In the genomic region with DNA sequence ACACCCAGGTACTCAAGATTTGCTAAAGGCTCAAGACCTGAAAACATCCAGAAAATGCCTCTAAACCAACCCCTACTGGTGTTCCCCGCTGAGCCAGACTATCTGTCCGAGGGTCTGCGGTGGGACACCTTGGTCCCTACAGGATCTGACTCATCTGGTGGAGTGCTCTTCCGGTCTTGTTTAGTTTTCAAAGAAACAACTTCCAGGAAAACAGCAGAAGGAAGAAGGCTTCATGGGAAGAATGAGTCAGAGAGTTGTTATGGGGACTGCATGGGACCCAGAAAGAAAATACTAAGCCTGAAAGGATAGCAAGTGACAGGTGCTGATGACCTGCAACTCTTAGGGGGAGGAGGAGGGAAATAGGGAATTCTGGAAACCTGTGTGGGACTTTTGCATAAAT, we compare ENCODE assay signal across 16 cellular contexts. TPM values are rescaled to one million over a fixed set of nuclear protein-coding genes. Genes with fewer than 3 reads are reported as not detected.
A peak's percentile ranks its signal among the peaks of the same experiment; 100 is the strongest.
DNase-seq lines count a peak whose midpoint lies in the region; ATAC-seq and TF ChIP-seq lines count a peak whose summit lies in the region.
"Had no signal": no experiment of that assay in that cellular context is flagged by ENCODE, and none has a peak within 500 bp of the region (broad histone marks: within the 10 kb centered on the region; RNA-seq: fewer than 3 reads in every experiment).

No MANE protein-coding gene starts in this region.

- H3K36me3 ChIP-seq in IMR-90 (ENCODE audit: control insufficient read depth, insufficient read depth, low read length) (no peaks in the 10 kb centered on the region), mucosa of rectum (ENCODE audit: control insufficient read depth in 2 of 2, insufficient read depth in 2 of 2, low read length in 2 of 2) (no peaks in the 10 kb centered on the region), Karpas-422 (ENCODE audit: insufficient read depth, low read length) (no peaks in the 10 kb centered on the region)

- no peak overlapping the region for H3K27ac ChIP-seq in IMR-90 (ENCODE audit: insufficient read depth, low read length)
- H3K27ac ChIP-seq in mucosa of rectum (ENCODE audit: low read depth in 2 of 2, low read length in 2 of 2) = peak overlapping the region; percentile 45 to 52
- H3K27ac ChIP-seq in Karpas-422 (ENCODE audit: low read length) = no peak overlapping the region
- H3K27ac ChIP-seq: 22Rv1 had no signal

- no peak overlapping the region for H3K23ac ChIP-seq in IMR-90 (ENCODE audit: low read depth, low read length)

- no peak overlapping the region; the same call in 1 of the 2 replicates for H3K14ac ChIP-seq in IMR-90 (replicated peaks; ENCODE audit: low read depth, low read length)

- no peak overlapping the region for H3K18ac ChIP-seq in IMR-90 (ENCODE audit: low read depth, low read length)

- no peaks in the 10 kb centered on the region; the same call in 1 of the 2 replicates for H3K4me1 ChIP-seq in IMR-90 (ENCODE audit: control insufficient read depth, insufficient read depth, low read length)
- peaks cover 24 to 29% of the 10 kb centered on the region in 2 donors for H3K4me1 ChIP-seq in mucosa of rectum (ENCODE audit: control insufficient read depth in 2 of 2, insufficient read depth in 2 of 2, low read length in 2 of 2)
- H3K4me1 ChIP-seq in Karpas-422 (ENCODE audit: low read length) = no peaks in the 10 kb centered on the region

- no peak overlapping the region for H3K9ac ChIP-seq in IMR-90 (ENCODE audit: low read depth, low read length)
- peak overlapping the region in 1 of 2 donors; percentile 3 for H3K9ac ChIP-seq in mucosa of rectum (ENCODE audit: low read depth in 1 of 2, low read length in 2 of 2)
- no peak overlapping the region for H3K9ac ChIP-seq in Karpas-422 (ENCODE audit: low read length)
- H3K9ac ChIP-seq: SK-N-SH had no signal

- POLR2A ChIA-PET in IMR-90 (lab: Charles Lee; ENCODE audit: unreplicated experiment) = no interaction called here

- H2AK5ac ChIP-seq in IMR-90 (ENCODE audit: low read depth, low read length) = no peak overlapping the region

- in situ Hi-C loops in IMR-90 (cut with MboI; ENCODE audit: low sequenced_read_pairs) = no loop called here

- no peaks in the 10 kb centered on the region for H3K9me2 ChIP-seq in Karpas-422 (replicated peaks; ENCODE audit: insufficient read depth, low read length)
- H3K9me2 ChIP-seq: SK-N-SH had no signal

- dilution Hi-C loops in IMR-90 (cut with HindIII; ENCODE audit: low sequenced_read_pairs, unreplicated experiment) = no loop called here

- no peaks in the 10 kb centered on the region; the same call in 1 of the 2 replicates for H3K9me1 ChIP-seq in IMR-90 (ENCODE audit: insufficient read depth, low read length)

- H3K79me1 ChIP-seq in IMR-90 (ENCODE audit: low read depth in 1 of 2, low read length in 2 of 2) = no peaks in the 10 kb centered on the region

- H3K4me3 ChIP-seq in IMR-90 (ENCODE audit: insufficient read depth, low read depth, low read length) = no peak overlapping the region
- no peak overlapping the region for H3K4me3 ChIP-seq in mucosa of rectum (ENCODE audit: low read length in 2 of 2)
- H3K4me3 ChIP-seq in Karpas-422 (ENCODE audit: low read length) = no peak overlapping the region

- H3K36me3 Mint-ChIP-seq in T-helper 2 cell treated with Interferon-gamma antibody and Interleukin-4, amounts not matched to agents 5 μg/mL and 100 μg/mL, for 36 hours (ENCODE audit: low read depth) = no peaks in the 10 kb centered on the region
- H3K36me3 Mint-ChIP-seq in activated naive CD4-positive, alpha-beta T cell treated with anti-CD3 and anti-CD28 coated beads, Interleukin-2, amount 50 U/mL, for 72 hours = peaks cover 0 to 5% of the 10 kb centered on the region in 2 donors

- no peaks in the 10 kb centered on the region for H4K20me1 ChIP-seq in IMR-90 (ENCODE audit: insufficient read depth, low read length)
- H4K20me1 ChIP-seq in Karpas-422 (ENCODE audit: insufficient read depth, low read depth, low read length) = no peaks in the 10 kb centered on the region

- no peak overlapping the region for H3K56ac ChIP-seq in IMR-90 (ENCODE audit: extremely low read depth, insufficient read depth, low read length)

- TF ChIP-seq CTCF in IMR-90 (conservative IDR thresholded peaks at IDR 0.05; ENCODE audit: low read depth, low read length) = no peak

- no peak for DNase-seq in T-helper 2 cell treated with Interferon-gamma antibody and Interleukin-4, amounts not matched to agents 5 μg/mL and 100 μg/mL, for 36 hours (ENCODE audit: low spot score)
- DNase-seq in T-helper 2 cell (no peak), IMR-90 (peak; percentile 21), Karpas-422 (no peak), COR-L47 (lab: John Stamatoyannopoulos, UW) (no peak)
- DNase-seq in activated naive CD4-positive, alpha-beta T cell treated with anti-CD3 and anti-CD28 coated beads, Interleukin-2, amount 50 U/mL, for 72 hours (ENCODE audit: low spot score in 2 of 2) = no peak
- DNase-seq: DMS79 treated with DMSO at 0.1 percent for 48 hours, H9, NCI-H146, NCI-H69, occipital lobe, SK-N-SH had no signal

- H3K27me3 ChIP-seq in IMR-90 (ENCODE audit: control insufficient read depth, insufficient read depth, low read length) (no peaks in the 10 kb centered on the region), mucosa of rectum (ENCODE audit: control insufficient read depth in 2 of 2, insufficient read depth in 2 of 2, low read length in 2 of 2) (no peaks in the 10 kb centered on the region), Karpas-422 (ENCODE audit: low read length) (no peaks in the 10 kb centered on the region)

- TF ChIP-seq POLR2A in IMR-90 (IDR thresholded peaks at IDR 0.05; ENCODE audit: low read depth, low read length) = no peak

- H3K4ac ChIP-seq in IMR-90 (ENCODE audit: low read depth, low read length) = peak overlapping the region; percentile 26; the same call in 1 of the 2 replicates

- H3K4me3 Mint-ChIP-seq in T-helper 2 cell treated with Interferon-gamma antibody and Interleukin-4, amounts not matched to agents 5 μg/mL and 100 μg/mL, for 36 hours = no peak overlapping the region
- H3K4me3 Mint-ChIP-seq: dendritic cell treated with granulocyte-macrophage colony-stimulating factor and Interleukin-4, amounts not matched to agents 40 ng/mL and 50 ng/mL, for 4 days; H9 had no signal

- BruUV-seq in IMR-90 (replicated peaks; lab: Mats Ljungman, UMichigan) = no TSS peak

- H3K9me3 Mint-ChIP-seq in T-helper 2 cell treated with Interferon-gamma antibody and Interleukin-4, amounts not matched to agents 5 μg/mL and 100 μg/mL, for 36 hours = no peaks in the 10 kb centered on the region
- H3K9me3 Mint-ChIP-seq in activated naive CD4-positive, alpha-beta T cell treated with anti-CD3 and anti-CD28 coated beads, Interleukin-2, amount 50 U/mL, for 72 hours = no peaks in the 10 kb centered on the region
- H3K9me3 Mint-ChIP-seq: dendritic cell treated with granulocyte-macrophage colony-stimulating factor and Interleukin-4, amounts not matched to agents 40 ng/mL and 50 ng/mL, for 4 days; H9 had no signal

- no peak overlapping the region for H4K91ac ChIP-seq in IMR-90 (ENCODE audit: insufficient read depth, low read depth, low read length)

- no peaks in the 10 kb centered on the region for H3K79me2 ChIP-seq in Karpas-422 (ENCODE audit: low read length)

- CTCF ChIA-PET in IMR-90 (lab: Yijun Ruan, JAX) = no interaction called here

- H2AK9ac ChIP-seq in IMR-90 (replicated peaks; ENCODE audit: low read depth, low read length, poor library complexity) = no peak overlapping the region

- no peak overlapping the region; the same call in 1 of the 2 replicates for H2BK120ac ChIP-seq in IMR-90 (ENCODE audit: low read depth, low read length)

- intact Hi-C loops in IMR-90 (cut with micrococcal nuclease) = no loop called here

- H3K9me3 ChIP-seq in IMR-90 (ENCODE audit: control insufficient read depth, insufficient read depth, low read length) (no peaks in the 10 kb centered on the region), mucosa of rectum (ENCODE audit: control insufficient read depth in 2 of 2, low read length in 2 of 2) (no peaks in the 10 kb centered on the region), Karpas-422 (ENCODE audit: low read length) (no peaks in the 10 kb centered on the region)
- H3K9me3 ChIP-seq: SK-N-SH had no signal

- no peaks in the 10 kb centered on the region for H3K27me3 Mint-ChIP-seq in T-helper 2 cell treated with Interferon-gamma antibody and Interleukin-4, amounts not matched to agents 5 μg/mL and 100 μg/mL, for 36 hours (ENCODE audit: low read depth)

- peak overlapping the region; percentile 35 for H3K27ac Mint-ChIP-seq in T-helper 2 cell treated with Interferon-gamma antibody and Interleukin-4, amounts not matched to agents 5 μg/mL and 100 μg/mL, for 36 hours
- H3K27ac Mint-ChIP-seq in activated naive CD4-positive, alpha-beta T cell treated with anti-CD3 and anti-CD28 coated beads, Interleukin-2, amount 50 U/mL, for 72 hours = peak overlapping the region; percentile 90 to 94

- H2BK5ac ChIP-seq in IMR-90 (ENCODE audit: low read depth, low read length, poor library complexity, severe bottlenecking) = no peak overlapping the region

- no peak overlapping the region for H2AFZ ChIP-seq in IMR-90 (replicated peaks; ENCODE audit: low read length, poor library complexity)
- no peak overlapping the region for H2AFZ ChIP-seq in Karpas-422 (ENCODE audit: low read length)

- WGBS in IMR-90 (ENCODE audit: extremely low coverage in 2 of 2, insufficient read length in 1 of 2), 2 experiments = no CpG with 5 or more reads among the region's 4 CpGs

- no peak overlapping the region for H2BK20ac ChIP-seq in IMR-90 (ENCODE audit: low read depth, low read length)

- no peak for TF ChIP-seq RAD21 in IMR-90 (IDR thresholded peaks at IDR 0.05; ENCODE audit: low read length)

- ATAC-seq in IMR-90 (ENCODE audit: low read depth) (no peak), HG03432 (IDR thresholded peaks at IDR 0.05; ENCODE audit: unreplicated experiment) (no peak)
- ATAC-seq in activated naive CD4-positive, alpha-beta T cell treated with anti-CD3 and anti-CD28 coated beads, Interleukin-2, amount 50 U/mL, for 72 hours = peak; percentile 44 to 47

- H4K8ac ChIP-seq in IMR-90 (ENCODE audit: low read depth in 2 of 2, low read length in 2 of 2) = peak overlapping the region in 1 of 2 experiments; percentile 30; a peak in 1 of 4 replicates

- H3K4me2 ChIP-seq in IMR-90 (ENCODE audit: low read depth, low read length) (no peak overlapping the region), Karpas-422 (ENCODE audit: low read depth, low read length, poor library complexity, severe bottlenecking) (no peak overlapping the region)
- H3K4me2 ChIP-seq: SK-N-SH had no signal

- no peak overlapping the region for H4K5ac ChIP-seq in IMR-90 (ENCODE audit: low read depth, low read length)

- peaks cover 16% of the 10 kb centered on the region for H3K4me1 Mint-ChIP-seq in T-helper 2 cell treated with Interferon-gamma antibody and Interleukin-4, amounts not matched to agents 5 μg/mL and 100 μg/mL, for 36 hours (ENCODE audit: low read depth)

- peak overlapping the region; percentile 29; the same call in 1 of the 3 replicates for H2BK15ac ChIP-seq in IMR-90 (ENCODE audit: low read depth, low read length)

RNA-seq across cellular contexts. Expression of a gene that starts 41.3 kb away (rescaled TPM):
- 1.8 and 2.2 TPM in 2 replicates for total RNA-seq in IMR-90 (2012; rRNA removed)
- 20.1 and 20.8 TPM in 2 replicates for polyA plus RNA-seq in IMR-90 (2012; rRNA removed)
- polyA plus RNA-seq in IMR-90 (2012; cell fraction: cytosol; rRNA removed) = 8.6 and 34.8 TPM in 2 replicates
- polyA plus RNA-seq in IMR-90 (2012; cell fraction: nucleus; rRNA removed; ENCODE audit: low replicate concordance) = 19.6 and 31.4 TPM in 2 replicates
- total RNA-seq in activated naive CD4-positive, alpha-beta T cell treated with anti-CD3 and anti-CD28 coated beads, Interleukin-2, amount 50 U/mL, for 72 hours = 10 to 100 TPM; 27.3 to 70.4 TPM
- total RNA-seq in Karpas-422 (2014; rRNA removed; shearing (Covaris generic); ENCODE audit: low replicate concordance) = 4.0 and 10.6 TPM in 2 replicates

Comparison
In these comparisons a context has a peak if more than half of its experiments do, and no peak if none do; other contexts are left out.
1. ATAC-seq: peak in activated naive CD4-positive, alpha-beta T cell treated with anti-CD3 and anti-CD28 coated beads, Interleukin-2, amount 50 U/mL, for 72 hours (2 of 2); none in IMR-90 (single experiment) and HG03432 (single experiment).
2. H3K27ac ChIP-seq: peak in mucosa of rectum (2 of 2); none in IMR-90 (single experiment) and Karpas-422 (single experiment).